Comparison of ENCODE assay signal across 17 cellular contexts in the genomic region with DNA sequence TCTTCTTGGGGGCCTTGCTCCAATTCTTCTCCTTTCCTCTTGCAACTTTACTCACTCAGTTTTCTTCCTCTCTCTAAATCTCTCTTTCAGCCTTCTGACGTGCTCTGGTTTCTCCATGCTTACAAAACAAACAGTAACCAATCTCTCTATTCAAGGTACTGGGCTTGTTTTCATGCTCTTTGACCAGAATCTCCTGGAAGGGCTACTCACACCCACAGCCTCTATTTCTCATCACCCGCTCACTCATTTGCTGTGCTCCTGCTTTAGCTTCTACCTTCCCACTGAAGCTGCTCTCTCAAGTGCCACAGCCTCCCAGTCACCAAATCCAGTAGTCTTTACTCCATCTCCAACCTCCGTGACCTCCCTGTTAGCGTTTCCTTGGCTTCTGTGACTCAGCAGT.
"Had no signal": no experiment of that assay in that cellular context is flagged by ENCODE, and none has a peak within 500 bp of the region (broad histone marks: within the 10 kb centered on the region; RNA-seq: fewer than 3 reads in every experiment).

No MANE protein-coding gene starts in this region.

- H3K27me3 ChIP-seq: esophagus muscularis mucosa, hepatocyte had no signal

- H3K9me3 Mint-ChIP-seq: dendritic cell treated with granulocyte-macrophage colony-stimulating factor and Interleukin-4, amounts not matched to agents 40 ng/mL and 50 ng/mL, for 4 days; effector memory CD8-positive, alpha-beta T cell; mesothelial cell of epicardium; natural killer cell; neural crest cell had no signal

- H3K4me2 ChIP-seq: hepatocyte, smooth muscle cell had no signal

- FAIRE-seq: colon, kidney had no signal

- H3K9me3 ChIP-seq: esophagus muscularis mucosa had no signal

- H2AFZ ChIP-seq: hepatocyte had no signal

- H3K27me3 Mint-ChIP-seq: dendritic cell treated with granulocyte-macrophage colony-stimulating factor and Interleukin-4, amounts not matched to agents 40 ng/mL and 50 ng/mL, for 4 days; effector memory CD8-positive, alpha-beta T cell had no signal

- H3K27ac ChIP-seq: epithelial cell of prostate, esophagus muscularis mucosa, hepatocyte had no signal

- H3K79me2 ChIP-seq: hepatocyte had no signal

- H3K4me3 Mint-ChIP-seq: dendritic cell treated with granulocyte-macrophage colony-stimulating factor and Interleukin-4, amounts not matched to agents 40 ng/mL and 50 ng/mL, for 4 days; effector memory CD8-positive, alpha-beta T cell; mesothelial cell of epicardium; natural killer cell; neural crest cell had no signal

- H3K27ac Mint-ChIP-seq: dendritic cell treated with granulocyte-macrophage colony-stimulating factor and Interleukin-4, amounts not matched to agents 40 ng/mL and 50 ng/mL, for 4 days; mesothelial cell of epicardium; natural killer cell had no signal

- ATAC-seq: effector memory CD8-positive, alpha-beta T cell; left colon; natural killer cell had no signal

- H3K4me3 ChIP-seq: esophagus muscularis mucosa, hepatocyte, smooth muscle cell had no signal

- DNase-seq: effector memory CD8-positive, alpha-beta T cell; foreskin fibroblast; kidney; left colon; natural killer cell; posterior cingulate gyrus; stimulated activated CD4-positive, alpha-beta T cell treated with anti-CD3 and anti-CD28 coated beads, Interleukin-2, amount 100 ng/mL, for 48 hours; stimulated activated naive CD4-positive, alpha-beta T cell treated with Interleukin-2 at 50 U/mL for 16 hours; trophoblast cell had no signal

- H3K4me1 Mint-ChIP-seq: mesothelial cell of epicardium had no signal
